In the genomic region with DNA sequence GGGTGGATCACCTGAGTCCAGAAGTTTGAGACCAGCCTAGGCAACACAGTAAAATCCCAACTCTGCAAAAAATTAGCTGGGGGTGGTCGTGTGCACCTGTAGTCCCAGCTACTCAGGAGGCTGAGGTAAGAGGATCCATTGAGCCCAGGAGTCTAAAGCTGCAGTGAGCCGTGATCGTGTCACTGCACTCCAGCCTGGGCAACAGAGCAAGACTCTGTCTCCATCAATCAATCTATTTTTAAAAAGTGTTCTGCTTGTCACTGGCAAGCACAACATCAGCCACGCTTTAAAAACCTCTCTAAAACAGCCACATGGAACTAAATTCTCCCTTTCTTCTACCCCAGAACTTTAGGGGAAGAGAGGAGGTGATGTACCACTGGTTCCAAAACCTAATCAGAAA, we compare ENCODE assay signal across 15 cellular contexts.
A peak's percentile ranks its signal among the peaks of the same experiment; 100 is the strongest.
DNase-seq lines count a peak whose midpoint lies in the region; ATAC-seq and TF ChIP-seq lines count a peak whose summit lies in the region.
"Had no signal": no experiment of that assay in that cellular context is flagged by ENCODE, and none has a peak within 500 bp of the region (broad histone marks: within the 10 kb centered on the region; RNA-seq: fewer than 3 reads in every experiment).

No MANE protein-coding gene starts in this region.

- WGBS in heart left ventricle, 4 donors = 51 to 66% (median 57%) methylated on average over 4 of the region's 4 CpGs
- 22 to 32% (median 23%) methylated on average over 4 of the region's 4 CpGs for WGBS in psoas muscle, 3 donors
- WGBS in tibial nerve, 2 donors = 62 to 74% methylated on average over 4 of the region's 4 CpGs

- H3K27me3 ChIP-seq in heart left ventricle (no peaks in the 10 kb centered on the region), left ventricle myocardium inferior (ENCODE audit: low read depth) (no peaks in the 10 kb centered on the region), psoas muscle (ENCODE audit: insufficient read depth in 3 of 3, low read length in 2 of 3) (no peaks in the 10 kb centered on the region), tibial nerve (no peaks in the 10 kb centered on the region)

- TF ChIP-seq POLR2A in heart left ventricle (IDR thresholded peaks at IDR 0.05) (no peak), tibial nerve (IDR thresholded peaks at IDR 0.05) (no peak)

- H3K36me3 ChIP-seq in heart left ventricle (no peaks in the 10 kb centered on the region), left ventricle myocardium inferior (no peaks in the 10 kb centered on the region), psoas muscle (ENCODE audit: insufficient read depth in 1 of 2, low read depth in 1 of 2) (no peaks in the 10 kb centered on the region), tibial nerve (no peaks in the 10 kb centered on the region)

- intact Hi-C loops in heart left ventricle (cut with DNase I) = loop anchor here in 1 of 10 donors (10.0 kb wide), 1 partner anchor 69 kb away; no protein-coding TSS in a partner anchor
- intact Hi-C loops in left cardiac atrium (cut with DNase I) = loop anchor here in 1 of 2 donors (10.0 kb wide), 1 partner anchor 81 kb away; no protein-coding TSS in a partner anchor
- intact Hi-C loops in left ventricle myocardium inferior (cut with micrococcal nuclease) = no loop called here
- intact Hi-C loops in psoas muscle (cut with DNase I) = loop anchor here in 1 of 2 donors (2.0 to 5.0 kb wide), 2 partner anchors 49 to 66 kb away; no protein-coding TSS in a partner anchor

- peaks cover 0 to 20% (median 7%) of the 10 kb centered on the region in 12 donors for H3K4me1 ChIP-seq in heart left ventricle
- H3K4me1 ChIP-seq in left ventricle myocardium inferior = peaks cover 20% of the 10 kb centered on the region
- H3K4me1 ChIP-seq in psoas muscle = peaks cover 21% of the 10 kb centered on the region
- no peaks in the 10 kb centered on the region for H3K4me1 ChIP-seq in tibial nerve

- no peak for TF ChIP-seq CTCF in heart left ventricle (IDR thresholded peaks at IDR 0.05)
- TF ChIP-seq CTCF in left ventricle myocardium inferior (IDR thresholded peaks at IDR 0.05; ENCODE audit: borderline replicate concordance) = no peak
- no peak for TF ChIP-seq CTCF in psoas muscle (IDR thresholded peaks at IDR 0.05)
- TF ChIP-seq CTCF in tibial nerve (IDR thresholded peaks at IDR 0.05) = no peak

- TF ChIP-seq EP300 in tibial nerve (IDR thresholded peaks at IDR 0.05) = no peak

- H3K9me3 ChIP-seq in heart left ventricle = no peaks in the 10 kb centered on the region
- H3K9me3 ChIP-seq in left ventricle myocardium inferior (replicated peaks) = no peaks in the 10 kb centered on the region
- no peaks in the 10 kb centered on the region for H3K9me3 ChIP-seq in psoas muscle
- H3K9me3 ChIP-seq in tibial nerve = no peaks in the 10 kb centered on the region
- H3K9me3 ChIP-seq: Caco-2 had no signal

- H3K4me3 ChIP-seq in heart left ventricle (no peak overlapping the region), left ventricle myocardium inferior (no peak overlapping the region), psoas muscle (no peak overlapping the region), tibial nerve (no peak overlapping the region)

- peak; percentile 31 to 64 (median 42) for ATAC-seq in heart left ventricle
- no peak for ATAC-seq in left cardiac atrium
- peak; percentile 79 to 88 (median 82) for ATAC-seq in psoas muscle
- ATAC-seq in HG03571 (IDR thresholded peaks at IDR 0.05; ENCODE audit: unreplicated experiment) = no peak

- DNase-seq in heart left ventricle = no peak
- DNase-seq in left cardiac atrium = no peak
- DNase-seq in left ventricle myocardium inferior = no peak
- DNase-seq in psoas muscle = no peak
- no peak for DNase-seq in tibial nerve (ENCODE audit: low spot score in 2 of 2)
- no peak for DNase-seq in NCI-H2227 (lab: John Stamatoyannopoulos, UW; ENCODE audit: unreplicated experiment)
- DNase-seq: ACHN; Caco-2; CD4-positive, alpha-beta memory T cell; DND-41; GDM1; HCEC 1CT; HFFc6 had no signal

- H3K27ac ChIP-seq in heart left ventricle (peak overlapping the region in 11 of 12 donors; percentile 60 to 90 (median 76)), left ventricle myocardium inferior (replicated peaks) (peak overlapping the region; percentile 88), psoas muscle (peak overlapping the region; percentile 92), tibial nerve (no peak overlapping the region)
- H3K27ac ChIP-seq: C4-2B had no signal

Comparison
In these comparisons a context has a peak if more than half of its experiments do, and no peak if none do; other contexts are left out.
1. ATAC-seq: peak in heart left ventricle (4 of 4) and psoas muscle (4 of 4); none in left cardiac atrium (0 of 2) and HG03571 (single experiment).
2. H3K27ac ChIP-seq: peak in heart left ventricle (11 of 12), left ventricle myocardium inferior (single experiment) and psoas muscle (single experiment); none in tibial nerve (0 of 4).